In genomic region chr12:80411787-80412186, GRCh38 we compare ENCODE assay signal across 21 cellular contexts. TPM values are rescaled to one million over a fixed set of nuclear protein-coding genes. Genes with fewer than 3 reads are reported as not detected.
A peak's percentile ranks its signal among the peaks of the same experiment; 100 is the strongest.
DNase-seq lines count a peak whose midpoint lies in the region; ATAC-seq, FAIRE-seq and TF ChIP-seq lines count a peak whose summit lies in the region.
"Had no signal": no experiment of that assay in that cellular context is flagged by ENCODE, and none has a peak within 500 bp of the region (broad histone marks: within the 10 kb centered on the region; RNA-seq: fewer than 3 reads in every experiment).

No MANE protein-coding gene starts in this region.

- H3K9me3 ChIP-seq in astrocyte (ENCODE audit: insufficient read depth, low read depth, low read length) (no peaks in the 10 kb centered on the region), hepatocyte (ENCODE audit: low read depth) (no peaks in the 10 kb centered on the region)
- H3K9me3 ChIP-seq: gastrocnemius medialis, thoracic aorta, uterus had no signal

- 59% methylated on average over 3 of the region's 3 CpGs for WGBS in hepatocyte (ENCODE audit: low lambda C conversion rate, missing lambda C conversion rate)

- H3K4me1 ChIP-seq in astrocyte (ENCODE audit: insufficient read depth, low read length) = no peaks in the 10 kb centered on the region
- H3K4me1 ChIP-seq in hepatocyte (ENCODE audit: insufficient read depth) = no peaks in the 10 kb centered on the region
- H3K4me1 ChIP-seq: gastrocnemius medialis, uterus had no signal

- no peak overlapping the region for H2AFZ ChIP-seq in astrocyte (ENCODE audit: low read depth, low read length)
- no peak overlapping the region for H2AFZ ChIP-seq in hepatocyte

- DNase-seq in astrocyte (ENCODE audit: low read depth) = no peak
- DNase-seq in NCI-H526 treated with DMSO at 0.1 percent for 48 hours (lab: John Stamatoyannopoulos, UW) = no peak
- no peak for DNase-seq in hepatocyte (ENCODE audit: low spot score)
- no peak for DNase-seq in activated CD4-positive, alpha-beta T cell treated with anti-CD3 and anti-CD28 coated beads for 36 hours
- DNase-seq: activated CD4-positive, alpha-beta T cell treated with anti-CD3 and anti-CD28 coated beads for 1 hour; activated T-cell treated with anti-CD3 and anti-CD28 coated beads for 4 hours; dorsolateral prefrontal cortex; gastrocnemius medialis; H9; stimulated activated naive CD4-positive, alpha-beta T cell treated with Interleukin-2 at 50 U/mL for 16 hours; uterus had no signal

- H4K20me1 ChIP-seq in astrocyte (ENCODE audit: insufficient read depth, low read length) (no peaks in the 10 kb centered on the region), hepatocyte (ENCODE audit: insufficient read depth, poor library complexity, severe bottlenecking) (no peaks in the 10 kb centered on the region)

- peak; percentile 65 for ATAC-seq in GM18858 (IDR thresholded peaks at IDR 0.05; ENCODE audit: unreplicated experiment)
- ATAC-seq in GM21576 (IDR thresholded peaks at IDR 0.05; ENCODE audit: unreplicated experiment) = peak; percentile 53
- peak; percentile 35 for ATAC-seq in HG03354 (IDR thresholded peaks at IDR 0.05; ENCODE audit: poor library complexity, severe bottlenecking, unreplicated experiment)
- no peak for ATAC-seq in activated CD4-positive, alpha-beta T cell treated with anti-CD3 and anti-CD28 coated beads for 36 hours

- H3K9me3 Mint-ChIP-seq in astrocyte (ENCODE audit: unreplicated experiment) = no peaks in the 10 kb centered on the region
- H3K9me3 Mint-ChIP-seq in activated CD4-positive, alpha-beta T cell treated with anti-CD3 and anti-CD28 coated beads for 36 hours (ENCODE audit: low read depth) = no peaks in the 10 kb centered on the region
- H3K9me3 Mint-ChIP-seq: H9, nephron had no signal

- H3K27ac Mint-ChIP-seq in astrocyte (ENCODE audit: unreplicated experiment) = no peak overlapping the region
- H3K27ac Mint-ChIP-seq in activated CD4-positive, alpha-beta T cell treated with anti-CD3 and anti-CD28 coated beads for 36 hours = no peak overlapping the region
- H3K27ac Mint-ChIP-seq: H9, nephron had no signal

- CTCF ChIA-PET in activated CD4-positive, alpha-beta T cell treated with anti-CD3 and anti-CD28 coated beads for 36 hours (lab: Charles Lee) = interaction anchor here (0.8 to 1.6 kb wide), 5 partner anchors 10 to 140 kb away, joined by 3 to 7 read pairs (median 3); no protein-coding TSS in a partner anchor

- FAIRE-seq in astrocyte (lab: Jason Lieb, UNC) = peak; percentile 32
- FAIRE-seq: K562 had no signal

- H3K9ac ChIP-seq in astrocyte (ENCODE audit: low read length) = no peak overlapping the region

- no peak overlapping the region for H3K4me3 Mint-ChIP-seq in astrocyte (ENCODE audit: unreplicated experiment)
- H3K4me3 Mint-ChIP-seq in activated CD4-positive, alpha-beta T cell treated with anti-CD3 and anti-CD28 coated beads for 36 hours = no peak overlapping the region
- H3K4me3 Mint-ChIP-seq: central memory CD8-positive, alpha-beta T cell; H9; nephron had no signal

- POLR2A ChIA-PET in activated CD4-positive, alpha-beta T cell treated with anti-CD3 and anti-CD28 coated beads for 36 hours (lab: Charles Lee) = no interaction called here

- no peak for TF ChIP-seq CTCF in astrocyte (IDR thresholded peaks at IDR 0.05; ENCODE audit: insufficient read depth, low read depth, low read length)
- TF ChIP-seq CTCF in hepatocyte (IDR thresholded peaks at IDR 0.05; ENCODE audit: poor library complexity) = no peak

- H3K36me3 Mint-ChIP-seq in astrocyte (ENCODE audit: low read depth, unreplicated experiment) = no peaks in the 10 kb centered on the region
- H3K36me3 Mint-ChIP-seq in activated CD4-positive, alpha-beta T cell treated with anti-CD3 and anti-CD28 coated beads for 36 hours (ENCODE audit: low read depth) = no peaks in the 10 kb centered on the region

- H3K9me2 ChIP-seq in hepatocyte (replicated peaks; ENCODE audit: insufficient read depth) = no peaks in the 10 kb centered on the region

- H3K4me1 Mint-ChIP-seq in astrocyte (ENCODE audit: low read depth, unreplicated experiment) = no peaks in the 10 kb centered on the region
- no peaks in the 10 kb centered on the region for H3K4me1 Mint-ChIP-seq in activated CD4-positive, alpha-beta T cell treated with anti-CD3 and anti-CD28 coated beads for 36 hours
- H3K4me1 Mint-ChIP-seq: central memory CD8-positive, alpha-beta T cell; nephron had no signal

- intact Hi-C loops in activated CD4-positive, alpha-beta T cell treated with anti-CD3 and anti-CD28 coated beads for 36 hours (cut with DNase I, micrococcal nuclease) = loop anchor here (2.0 to 10.0 kb wide), 4 partner anchors 351 to 1215 kb away; no protein-coding TSS in a partner anchor

- no peaks in the 10 kb centered on the region for H3K27me3 ChIP-seq in astrocyte (ENCODE audit: insufficient read depth, low read length)
- no peaks in the 10 kb centered on the region for H3K27me3 ChIP-seq in hepatocyte
- H3K27me3 ChIP-seq: dorsolateral prefrontal cortex, gastrocnemius medialis, uterus had no signal

- H3K36me3 ChIP-seq in astrocyte (ENCODE audit: insufficient read depth, low read length) (no peaks in the 10 kb centered on the region), hepatocyte (replicated peaks; ENCODE audit: insufficient read depth, low read depth) (no peaks in the 10 kb centered on the region)
- H3K36me3 ChIP-seq: gastrocnemius medialis, thoracic aorta, uterus had no signal

- H3K4me3 ChIP-seq in astrocyte (ENCODE audit: insufficient read depth, low read depth, low read length) (no peak overlapping the region), hepatocyte (no peak overlapping the region)
- H3K4me3 ChIP-seq: dorsolateral prefrontal cortex, gastrocnemius medialis, K562, lung, thoracic aorta, uterus had no signal

- H3K27ac ChIP-seq in astrocyte (ENCODE audit: low read depth, low read length) (no peak overlapping the region), hepatocyte (no peak overlapping the region)
- H3K27ac ChIP-seq: dorsolateral prefrontal cortex, gastrocnemius medialis, thoracic aorta, uterus had no signal

- peaks cover 3% of the 10 kb centered on the region for H3K27me3 Mint-ChIP-seq in astrocyte (ENCODE audit: low read depth, unreplicated experiment)
- no peaks in the 10 kb centered on the region for H3K27me3 Mint-ChIP-seq in activated CD4-positive, alpha-beta T cell treated with anti-CD3 and anti-CD28 coated beads for 36 hours
- H3K27me3 Mint-ChIP-seq: central memory CD8-positive, alpha-beta T cell had no signal

- no peak overlapping the region for H3K4me2 ChIP-seq in astrocyte (ENCODE audit: low read length)
- no peak overlapping the region for H3K4me2 ChIP-seq in hepatocyte

- H3K79me2 ChIP-seq in astrocyte (ENCODE audit: insufficient read depth, low read length) = no peaks in the 10 kb centered on the region
- H3K79me2 ChIP-seq in hepatocyte = no peaks in the 10 kb centered on the region

RNA-seq across cellular contexts. Expression of gene PTPRQ, which starts 32.2 kb away (rescaled TPM):
- 0.18 TPM in 1 of 2 replicates, not detected in the other for total RNA-seq in astrocyte
- total RNA-seq in hepatocyte = 0.03 and 0.08 TPM in 2 replicates
- polyA plus RNA-seq in hepatocyte = 0.13 TPM in 1 of 2 replicates, not detected in the other
- not detected for total RNA-seq in activated CD4-positive, alpha-beta T cell treated with anti-CD3 and anti-CD28 coated beads for 36 hours
- total RNA-seq: Daoy, H9, K562, mononuclear cell had no signal
- polyA plus RNA-seq: K562 had no signal
